Comparison of ENCODE assay signal across 9 cellular contexts in the genomic region with DNA sequence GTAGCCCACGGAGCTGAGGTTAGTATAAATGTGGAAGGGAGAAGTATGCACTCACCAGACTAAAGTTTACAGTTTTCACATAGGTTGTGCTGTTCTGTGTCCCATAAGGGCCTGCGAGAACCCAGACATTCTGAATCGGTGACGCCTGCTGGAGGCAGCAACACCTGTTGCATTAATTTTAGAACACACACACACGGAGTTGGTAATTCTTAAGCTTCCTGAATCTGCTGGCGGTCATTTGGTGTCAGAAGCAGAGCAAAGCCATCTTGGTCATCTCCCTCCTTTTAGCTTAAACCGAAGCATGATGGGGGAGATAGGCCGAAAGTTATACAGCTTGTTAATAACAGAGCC. TPM values are rescaled to one million over a fixed set of nuclear protein-coding genes. Genes with fewer than 3 reads are reported as not detected.
DNase-seq lines count a peak whose midpoint lies in the region; ATAC-seq and TF ChIP-seq lines count a peak whose summit lies in the region.
"Had no signal": no experiment of that assay in that cellular context is flagged by ENCODE, and none has a peak within 500 bp of the region (broad histone marks: within the 10 kb centered on the region; RNA-seq: fewer than 3 reads in every experiment).

No MANE protein-coding gene starts in this region.

- H3K27me3 Mint-ChIP-seq in CD4-positive, CD25-positive, alpha-beta regulatory T cell = no peaks in the 10 kb centered on the region
- no peaks in the 10 kb centered on the region for H3K27me3 Mint-ChIP-seq in activated CD4-positive, alpha-beta memory T cell treated with anti-CD3 and anti-CD28 coated beads, Interleukin-2, amount 10 ng/mL, durations not matched to agents 7 days and 5 days

- TF ChIP-seq CTCF in cardiac muscle cell (IDR thresholded peaks at IDR 0.05; ENCODE audit: low read depth, low read length) = no peak
- TF ChIP-seq CTCF in retinal pigment epithelial cell (conservative IDR thresholded peaks at IDR 0.05; ENCODE audit: low read depth, low read length) = peak; percentile 28

- peak overlapping the region; percentile 96 for H3K4me3 ChIP-seq in CD4-positive, CD25-positive, alpha-beta regulatory T cell (ENCODE audit: low read depth, low read length)
- peak overlapping the region; percentile 72 for H3K4me3 ChIP-seq in cardiac muscle cell
- H3K4me3 ChIP-seq in retinal pigment epithelial cell (ENCODE audit: low read length) = peak overlapping the region; percentile 98

- DNase-seq in CD4-positive, CD25-positive, alpha-beta regulatory T cell = no peak
- DNase-seq in activated CD4-positive, alpha-beta memory T cell treated with anti-CD3 and anti-CD28 coated beads, Interleukin-2, amount 10 ng/mL, durations not matched to agents 7 days and 5 days = peak; percentile 25
- peak in 1 of 2 donors; percentile 9 for DNase-seq in cardiac muscle cell (ENCODE audit: low read depth in 1 of 2, low spot score in 1 of 2)
- peak; percentile 11 for DNase-seq in retinal pigment epithelial cell (ENCODE audit: low read depth)
- no peak for DNase-seq in SK-N-DZ (ENCODE audit: low spot score)
- no peak for DNase-seq in NCI-H446 treated with DMSO at 0.1 percent for 48 hours (lab: John Stamatoyannopoulos, UW)

- ATAC-seq in CD4-positive, CD25-positive, alpha-beta regulatory T cell (ENCODE audit: low read depth in 2 of 2) = peak; percentile 6 to 29
- ATAC-seq in GM19395 (IDR thresholded peaks at IDR 0.05; ENCODE audit: unreplicated experiment) = peak; percentile 44
- ATAC-seq in HG03378 (IDR thresholded peaks at IDR 0.05; ENCODE audit: unreplicated experiment) = peak; percentile 37

- POLR2A ChIA-PET in activated CD4-positive, alpha-beta memory T cell treated with anti-CD3 and anti-CD28 coated beads, Interleukin-2, amount 10 ng/mL, durations not matched to agents 7 days and 5 days (lab: Charles Lee) = interaction anchor here (0.8 to 5.2 kb wide), 12 partner anchors 9 to 312 kb away, joined by 3 to 49 read pairs (median 4); partner anchors contain the start of genes RPS17 and WHAMM

- peaks cover 14 to 73% (median 49%) of the 10 kb centered on the region in 4 donors for H3K4me1 Mint-ChIP-seq in CD4-positive, CD25-positive, alpha-beta regulatory T cell
- peaks cover 44% of the 10 kb centered on the region for H3K4me1 Mint-ChIP-seq in activated CD4-positive, alpha-beta memory T cell treated with anti-CD3 and anti-CD28 coated beads, Interleukin-2, amount 10 ng/mL, durations not matched to agents 7 days and 5 days

- peaks cover 24% of the 10 kb centered on the region for H3K36me3 ChIP-seq in CD4-positive, CD25-positive, alpha-beta regulatory T cell (ENCODE audit: control insufficient read depth, insufficient read depth, low read length)
- H3K36me3 ChIP-seq in cardiac muscle cell = peaks cover 14% of the 10 kb centered on the region

- H3K27me3 ChIP-seq in CD4-positive, CD25-positive, alpha-beta regulatory T cell (ENCODE audit: control insufficient read depth, insufficient read depth, low read length) = no peaks in the 10 kb centered on the region
- no peaks in the 10 kb centered on the region for H3K27me3 ChIP-seq in cardiac muscle cell

- peak overlapping the region; percentile 94 to 99 (median 98) for H3K4me3 Mint-ChIP-seq in CD4-positive, CD25-positive, alpha-beta regulatory T cell
- H3K4me3 Mint-ChIP-seq in activated CD4-positive, alpha-beta memory T cell treated with anti-CD3 and anti-CD28 coated beads, Interleukin-2, amount 10 ng/mL, durations not matched to agents 7 days and 5 days = peak overlapping the region; percentile 96

- peaks cover 19% of the 10 kb centered on the region for H3K4me1 ChIP-seq in CD4-positive, CD25-positive, alpha-beta regulatory T cell (ENCODE audit: control insufficient read depth, insufficient read depth, low read length, poor library complexity, severe bottlenecking)
- peaks cover 9% of the 10 kb centered on the region for H3K4me1 ChIP-seq in cardiac muscle cell (ENCODE audit: low read depth)

- H3K9me3 ChIP-seq in CD4-positive, CD25-positive, alpha-beta regulatory T cell (ENCODE audit: control insufficient read depth in 2 of 2, low read length in 2 of 2) = no peaks in the 10 kb centered on the region
- H3K9me3 ChIP-seq in cardiac muscle cell (ENCODE audit: low read depth) = no peaks in the 10 kb centered on the region

- H3K9me3 Mint-ChIP-seq in CD4-positive, CD25-positive, alpha-beta regulatory T cell = peaks cover 0 to 1% (median 0%) of the 10 kb centered on the region in 7 donors
- no peaks in the 10 kb centered on the region for H3K9me3 Mint-ChIP-seq in activated CD4-positive, alpha-beta memory T cell treated with anti-CD3 and anti-CD28 coated beads, Interleukin-2, amount 10 ng/mL, durations not matched to agents 7 days and 5 days

- peaks cover 26% of the 10 kb centered on the region for H3K36me3 Mint-ChIP-seq in CD4-positive, CD25-positive, alpha-beta regulatory T cell
- peaks cover 32% of the 10 kb centered on the region for H3K36me3 Mint-ChIP-seq in activated CD4-positive, alpha-beta memory T cell treated with anti-CD3 and anti-CD28 coated beads, Interleukin-2, amount 10 ng/mL, durations not matched to agents 7 days and 5 days (ENCODE audit: low read depth)

- H3K27ac ChIP-seq in CD4-positive, CD25-positive, alpha-beta regulatory T cell (ENCODE audit: insufficient read depth, low read length, poor library complexity, severe bottlenecking) = peak overlapping the region; percentile 76
- peak overlapping the region; percentile 89 for H3K27ac ChIP-seq in cardiac muscle cell

- CTCF ChIA-PET in activated CD4-positive, alpha-beta memory T cell treated with anti-CD3 and anti-CD28 coated beads, Interleukin-2, amount 10 ng/mL, durations not matched to agents 7 days and 5 days (lab: Charles Lee) = interaction anchor here (0.9 to 2.1 kb wide), 11 partner anchors 36 to 497 kb away, joined by 3 to 14 read pairs (median 3); partner anchors contain the start of gene RPS17

- H3K27ac Mint-ChIP-seq in CD4-positive, CD25-positive, alpha-beta regulatory T cell = peak overlapping the region; percentile 95 to 98 (median 96)
- H3K27ac Mint-ChIP-seq in activated CD4-positive, alpha-beta memory T cell treated with anti-CD3 and anti-CD28 coated beads, Interleukin-2, amount 10 ng/mL, durations not matched to agents 7 days and 5 days = peak overlapping the region; percentile 92

RNA-seq across cellular contexts. Expression of gene AP3B2, which starts 41.1 kb away (rescaled TPM):
- total RNA-seq in CD4-positive, CD25-positive, alpha-beta regulatory T cell = 0.12 TPM
- under 1 TPM in 1 of 4 donors, not detected in 3; 0.23 TPM for polyA plus RNA-seq in CD4-positive, CD25-positive, alpha-beta regulatory T cell
- total RNA-seq in activated CD4-positive, alpha-beta memory T cell treated with anti-CD3 and anti-CD28 coated beads, Interleukin-2, amount 10 ng/mL, durations not matched to agents 7 days and 5 days = not detected
- 3.0 TPM in 2 replicates for total RNA-seq in cardiac muscle cell
- 1.4 and 4.8 TPM in 2 replicates for polyA plus RNA-seq in cardiac muscle cell
- polyA plus RNA-seq in SK-N-DZ (2014; cell fraction: cytosol; rRNA removed) = 27.8 and 47.4 TPM in 2 replicates
- polyA plus RNA-seq in SK-N-DZ (2014; cell fraction: nucleus; rRNA removed) = 87.8 and 114 TPM in 2 replicates

RNA-seq across cellular contexts. Expression of gene FSD2, which starts 55.1 kb away (rescaled TPM):
- total RNA-seq in CD4-positive, CD25-positive, alpha-beta regulatory T cell = not detected
- polyA plus RNA-seq in CD4-positive, CD25-positive, alpha-beta regulatory T cell = under 1 TPM in 2 of 4 donors, not detected in 2; 0.06 to 0.09 TPM
- total RNA-seq in activated CD4-positive, alpha-beta memory T cell treated with anti-CD3 and anti-CD28 coated beads, Interleukin-2, amount 10 ng/mL, durations not matched to agents 7 days and 5 days = not detected
- total RNA-seq in cardiac muscle cell = 17.3 and 44.9 TPM in 2 replicates
- 14.9 and 45.6 TPM in 2 replicates for polyA plus RNA-seq in cardiac muscle cell
- polyA plus RNA-seq in SK-N-DZ (2014; cell fraction: cytosol; rRNA removed) = 0.10 TPM in 1 of 2 replicates, not detected in the other
- polyA plus RNA-seq in SK-N-DZ (2014; cell fraction: nucleus; rRNA removed) = 0.02 TPM in 1 of 2 replicates, not detected in the other
- total RNA-seq: SK-MEL-5 had no signal

RNA-seq across cellular contexts. Expression of gene WHAMM, which starts 58.6 kb away (rescaled TPM):
- total RNA-seq in CD4-positive, CD25-positive, alpha-beta regulatory T cell = 66.4 TPM
- 1 to 10 TPM; 2.9 to 5.2 (median 3.5) TPM for polyA plus RNA-seq in CD4-positive, CD25-positive, alpha-beta regulatory T cell
- 10 to 100 TPM; 11.1 to 13.7 TPM for total RNA-seq in activated CD4-positive, alpha-beta memory T cell treated with anti-CD3 and anti-CD28 coated beads, Interleukin-2, amount 10 ng/mL, durations not matched to agents 7 days and 5 days
- total RNA-seq in cardiac muscle cell = 5.7 and 7.6 TPM in 2 replicates
- polyA plus RNA-seq in cardiac muscle cell = 3.6 and 5.1 TPM in 2 replicates
- polyA plus RNA-seq in SK-N-DZ (2014; cell fraction: cytosol; rRNA removed) = 1.4 and 1.8 TPM in 2 replicates
- polyA plus RNA-seq in SK-N-DZ (2014; cell fraction: nucleus; rRNA removed) = 0.95 and 1.6 TPM in 2 replicates

Comparison
In these comparisons a context has a peak if more than half of its experiments do, and no peak if none do; other contexts are left out.
1. DNase-seq: peak in activated CD4-positive, alpha-beta memory T cell treated with anti-CD3 and anti-CD28 coated beads, Interleukin-2, amount 10 ng/mL, durations not matched to agents 7 days and 5 days (single experiment) and retinal pigment epithelial cell (single experiment); none in CD4-positive, CD25-positive, alpha-beta regulatory T cell (0 of 3), SK-N-DZ (single experiment) and NCI-H446 treated with DMSO at 0.1 percent for 48 hours (single experiment).
2. RNA of gene FSD2, which starts 55.1 kb away (total RNA-seq): 17.3 to 44.9 TPM in cardiac muscle cell; not detected in activated CD4-positive, alpha-beta memory T cell treated with anti-CD3 and anti-CD28 coated beads, Interleukin-2, amount 10 ng/mL, durations not matched to agents 7 days and 5 days and not detected in CD4-positive, CD25-positive, alpha-beta regulatory T cell (single experiment); every median in the first group is over 10 times any median in the second.
3. Peak in every context shown above with its lines, with median percentiles within 50 percentile points of each other: ATAC-seq and H3K4me3 ChIP-seq.